In genomic region chr19:41439441-41440222, GRCh38 we compare ENCODE assay signal across 8 cellular contexts. TPM values are rescaled to one million over a fixed set of nuclear protein-coding genes. Genes with fewer than 3 reads are reported as not detected.
A peak's percentile ranks its signal among the peaks of the same experiment; 100 is the strongest.
DNase-seq lines count a peak whose midpoint lies in the region; ATAC-seq and TF ChIP-seq lines count a peak whose summit lies in the region.

TSS of gene DMAC2 (minus strand) at chr19:41439912. CDS start at chr19:41439899, 13 bp downstream.

- peak; percentile 62 for TF ChIP-seq CTCF in GM10266 (IDR thresholded peaks at IDR 0.05; ENCODE audit: control insufficient read depth, insufficient read depth, low read depth, missing control alignments)
- peak; percentile 37 for TF ChIP-seq CTCF in NB4 (IDR thresholded peaks at IDR 0.05; ENCODE audit: low read depth, low read length)
- TF ChIP-seq CTCF in omental fat pad (IDR thresholded peaks at IDR 0.05): no peak
- TF ChIP-seq CTCF in testis (IDR thresholded peaks at IDR 0.05): peak in 2 of 3 experiments; percentile 23 to 34

- 1% methylated on average over 31 to 40 of the region's 40 CpGs for WGBS in testis, 2 donors

- H3K27ac ChIP-seq in SK-N-MC (peak within 1 kb of the TSS; percentile 97), testis (peak within 1 kb of the TSS; percentile 92 to 95)

- H3K9me3 ChIP-seq in SK-N-MC (ENCODE audit: low read depth, low read length) (no peaks in the 10 kb centered on the region), testis (no peaks in the 10 kb centered on the region)

- TF ChIP-seq POLR2A in NB4 (IDR thresholded peaks at IDR 0.05; ENCODE audit: extremely low read depth, insufficient read length) (peak; percentile 54), testis (IDR thresholded peaks at IDR 0.05) (no peak)

- H3K9me3 Mint-ChIP-seq in activated naive CD4-positive, alpha-beta T cell treated with anti-CD3 and anti-CD28 coated beads, Interleukin-2, amount 50 U/mL, for 72 hours: no peaks in the 10 kb centered on the region

- peaks cover 11% of the 10 kb centered on the region; the same call in 1 of the 2 replicates for H3K36me3 ChIP-seq in SK-N-MC (ENCODE audit: insufficient read depth, low read length)
- H3K36me3 ChIP-seq in testis (ENCODE audit: low read depth, missing control alignments): no peaks in the 10 kb centered on the region

- intact Hi-C loops in testis (cut with DNase I; ENCODE audit: low total_unique reads): loop anchor here (10.0 kb wide), 1 partner anchor 135 kb away; the partner anchor contains the start of gene CEACAM21

- no peak within 1 kb of the TSS for H3K27ac Mint-ChIP-seq in activated naive CD4-positive, alpha-beta T cell treated with anti-CD3 and anti-CD28 coated beads, Interleukin-2, amount 50 U/mL, for 72 hours

- no peaks in the 10 kb centered on the region for H3K36me3 Mint-ChIP-seq in activated naive CD4-positive, alpha-beta T cell treated with anti-CD3 and anti-CD28 coated beads, Interleukin-2, amount 50 U/mL, for 72 hours

- H3K27me3 ChIP-seq in testis: no peaks in the 10 kb centered on the region

- peak; percentile 91 for DNase-seq in GM10266 (ENCODE audit: extremely low spot score)
- peak; percentile 95 for DNase-seq in NB4 (ENCODE audit: low read depth)
- peak; percentile 97 for DNase-seq in SK-N-MC (ENCODE audit: low read depth, low spot score)
- peak; percentile 89 to 92 for DNase-seq in activated naive CD4-positive, alpha-beta T cell treated with anti-CD3 and anti-CD28 coated beads, Interleukin-2, amount 50 U/mL, for 72 hours (ENCODE audit: low spot score in 2 of 2)
- DNase-seq in glomerular visceral epithelial cell (ENCODE audit: extremely low spot score): peak; percentile 97
- peak; percentile 94 for DNase-seq in omental fat pad (ENCODE audit: low spot score)
- peak; percentile 100 for DNase-seq in testis

- ATAC-seq in HG02571 (IDR thresholded peaks at IDR 0.05; ENCODE audit: unreplicated experiment) (peak; percentile 79), omental fat pad (ENCODE audit: low FRiP score) (peak; percentile 98)
- peak; percentile 96 to 97 for ATAC-seq in activated naive CD4-positive, alpha-beta T cell treated with anti-CD3 and anti-CD28 coated beads, Interleukin-2, amount 50 U/mL, for 72 hours

- H3K4me3 ChIP-seq in NB4 (ENCODE audit: low read depth, low read length): peak within 1 kb of the TSS; percentile 80
- peak within 1 kb of the TSS; percentile 100 for H3K4me3 ChIP-seq in SK-N-MC
- peak within 1 kb of the TSS; percentile 67 to 87 for H3K4me3 ChIP-seq in testis

- H3K4me1 ChIP-seq in testis: no peaks in the 10 kb centered on the region

- H3K9ac ChIP-seq in SK-N-MC (ENCODE audit: insufficient read length): peak within 1 kb of the TSS; percentile 93

RNA-seq across cellular contexts. Expression of gene DMAC2, which starts in this region (rescaled TPM):
- 10 to 100 TPM; 46.7 to 58.5 TPM for total RNA-seq in activated naive CD4-positive, alpha-beta T cell treated with anti-CD3 and anti-CD28 coated beads, Interleukin-2, amount 50 U/mL, for 72 hours
- 10 to 100 TPM; 29.2 to 36.7 (median 35.1) TPM for total RNA-seq in omental fat pad
- 10 to 100 TPM; 26.7 to 35.8 TPM for total RNA-seq in testis
- 24.6 TPM for polyA plus RNA-seq in testis (ENCODE audit: insufficient read depth, low read depth, low replicate concordance)

Comparison
In these comparisons a context has a peak if more than half of its experiments do, and no peak if none do; other contexts are left out.
1. Peak in every context shown above with its lines: DNase-seq, ATAC-seq, H3K4me3 ChIP-seq and H3K27ac ChIP-seq.
2. CTCF ChIP-seq: peak in GM10266 (single experiment), NB4 (single experiment) and testis (2 of 3); none in omental fat pad (0 of 3).